In the genomic region with DNA sequence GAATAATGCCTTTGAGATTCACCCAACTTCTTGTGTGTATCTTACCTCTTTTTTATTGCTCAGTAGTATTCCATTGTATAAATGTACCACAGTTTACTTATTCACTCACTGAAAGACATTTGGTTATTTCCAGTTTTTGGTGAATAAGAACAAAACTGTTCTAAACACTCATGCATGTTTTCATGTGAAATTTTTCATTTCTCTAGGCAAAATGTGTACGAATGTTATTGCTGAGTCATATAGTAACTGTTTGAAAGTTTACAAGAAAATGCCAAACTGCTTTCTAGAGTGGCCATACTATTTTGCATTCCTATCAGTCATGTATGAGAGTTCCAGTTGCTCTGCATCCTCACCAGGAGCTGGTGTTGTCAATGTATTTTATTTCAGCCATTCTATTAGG, we compare ENCODE assay signal across 21 cellular contexts. TPM values are rescaled to one million over a fixed set of nuclear protein-coding genes. Genes with fewer than 3 reads are reported as not detected.
DNase-seq lines count a peak whose midpoint lies in the region; ATAC-seq and TF ChIP-seq lines count a peak whose summit lies in the region.
"Had no signal": no experiment of that assay in that cellular context is flagged by ENCODE, and none has a peak within 500 bp of the region (broad histone marks: within the 10 kb centered on the region; RNA-seq: fewer than 3 reads in every experiment).

No MANE protein-coding gene starts in this region.

- POLR2A ChIA-PET in activated CD4-positive, alpha-beta T cell treated with anti-CD3 and anti-CD28 coated beads for 36 hours (lab: Charles Lee), result no interaction called here

- H3K9me3 Mint-ChIP-seq in activated CD4-positive, alpha-beta T cell treated with anti-CD3 and anti-CD28 coated beads for 36 hours (ENCODE audit: low read depth), result peaks cover 3% of the 10 kb centered on the region
- H3K9me3 Mint-ChIP-seq in HFFc6, result no peaks in the 10 kb centered on the region
- H3K9me3 Mint-ChIP-seq: CD8-positive, alpha-beta T cell; GM23338; IgD-negative memory B cell had no signal

- peaks cover 7% of the 10 kb centered on the region for H3K36me3 Mint-ChIP-seq in activated CD4-positive, alpha-beta T cell treated with anti-CD3 and anti-CD28 coated beads for 36 hours (ENCODE audit: low read depth)
- peaks cover 7% of the 10 kb centered on the region for H3K36me3 Mint-ChIP-seq in HFFc6 (ENCODE audit: low read depth)

- H3K27ac Mint-ChIP-seq in activated CD4-positive, alpha-beta T cell treated with anti-CD3 and anti-CD28 coated beads for 36 hours, result no peak overlapping the region
- no peak overlapping the region for H3K27ac Mint-ChIP-seq in HFFc6
- H3K27ac Mint-ChIP-seq: CD8-positive, alpha-beta T cell; GM23338; IgD-negative memory B cell had no signal

- CTCF ChIA-PET in activated CD4-positive, alpha-beta T cell treated with anti-CD3 and anti-CD28 coated beads for 36 hours (lab: Charles Lee), result no interaction called here

- no peak overlapping the region for H3K4me3 Mint-ChIP-seq in activated CD4-positive, alpha-beta T cell treated with anti-CD3 and anti-CD28 coated beads for 36 hours
- H3K4me3 Mint-ChIP-seq in HFFc6, result no peak overlapping the region
- H3K4me3 Mint-ChIP-seq: CD8-positive, alpha-beta T cell; GM23338; IgD-negative memory B cell had no signal

- TF ChIP-seq CTCF in HFFc6 (IDR thresholded peaks at IDR 0.05), result no peak

- H3K27me3 Mint-ChIP-seq in activated CD4-positive, alpha-beta T cell treated with anti-CD3 and anti-CD28 coated beads for 36 hours, result no peaks in the 10 kb centered on the region
- peaks cover 2% of the 10 kb centered on the region; the same call in 1 of the 2 replicates for H3K27me3 Mint-ChIP-seq in HFFc6 (ENCODE audit: insufficient read depth)
- H3K27me3 Mint-ChIP-seq: IgD-negative memory B cell had no signal

- DNase-seq in activated CD4-positive, alpha-beta T cell treated with anti-CD3 and anti-CD28 coated beads for 36 hours, result no peak
- no peak for DNase-seq in activated CD4-positive, alpha-beta T cell treated with anti-CD3 and anti-CD28 coated beads for 1 hour
- DNase-seq in EL, result peak; percentile 6
- DNase-seq in HFFc6, result peak; percentile 12
- DNase-seq in fibroblast of peridontal ligament (ENCODE audit: extremely low read depth), result peak; percentile 9
- no peak for DNase-seq in SKM-1 treated with dmso at 0.1 percent for 144 hours (lab: John Stamatoyannopoulos, UW; ENCODE audit: unreplicated experiment)
- DNase-seq in cerebellar nuclear complex (lab: John Stamatoyannopoulos, UW), result no peak
- DNase-seq: AML-193; C1 segment of cervical spinal cord; CD8-positive, alpha-beta T cell; GF-D8; Kasumi-1; NCI-H1694; NCI-H2081; NCI-H2171 treated with DMSO at 0.1 percent for 48 hours; NCI-H526 treated with DMSO at 0.1 percent for 48 hours; OCI-M1; SJCRH30 had no signal

- peak; percentile 60 for ATAC-seq in activated CD4-positive, alpha-beta T cell treated with anti-CD3 and anti-CD28 coated beads for 36 hours
- ATAC-seq in GM19035 (IDR thresholded peaks at IDR 0.05; ENCODE audit: unreplicated experiment), result no peak
- ATAC-seq: CD8-positive, alpha-beta T cell; GM23338 had no signal

- intact Hi-C loops in activated CD4-positive, alpha-beta T cell treated with anti-CD3 and anti-CD28 coated beads for 36 hours (cut with DNase I, micrococcal nuclease), result no loop called here

- H3K4me1 Mint-ChIP-seq in activated CD4-positive, alpha-beta T cell treated with anti-CD3 and anti-CD28 coated beads for 36 hours, result peaks cover 12% of the 10 kb centered on the region
- no peaks in the 10 kb centered on the region for H3K4me1 Mint-ChIP-seq in HFFc6 (ENCODE audit: low read depth)
- H3K4me1 Mint-ChIP-seq: GM23338 had no signal

RNA-seq across cellular contexts. Expression of a gene that starts 8.8 kb away (rescaled TPM):
- total RNA-seq in activated CD4-positive, alpha-beta T cell treated with anti-CD3 and anti-CD28 coated beads for 36 hours, result 10 to 100 TPM; 28.5 to 35.4 TPM
- 10 to 100 TPM; 12.3 to 17.5 (median 15.2) TPM for total RNA-seq in HFFc6 (2021; fragmentation: NEBNext Ultra II Directional; extraction: Animal tissue kit (Norgen Biotek cat#: 25700))

RNA-seq across cellular contexts. Expression of a gene that starts 54.9 kb away (rescaled TPM):
- 1 to 10 TPM; 3.2 to 3.7 TPM for total RNA-seq in activated CD4-positive, alpha-beta T cell treated with anti-CD3 and anti-CD28 coated beads for 36 hours
- total RNA-seq in HFFc6 (2021; fragmentation: NEBNext Ultra II Directional; extraction: Animal tissue kit (Norgen Biotek cat#: 25700)), result 1 to 10 TPM in 1 of 6 experiments, under 1 TPM in 5; 0.31 to 1.6 (median 0.69) TPM

RNA-seq across cellular contexts. Expression of a gene that starts 55.1 kb away (rescaled TPM):
- total RNA-seq in activated CD4-positive, alpha-beta T cell treated with anti-CD3 and anti-CD28 coated beads for 36 hours, result 10 to 100 TPM; 53.6 to 60.9 TPM
- 10 to 100 TPM; 32.7 to 42.2 (median 36.3) TPM for total RNA-seq in HFFc6 (2021; fragmentation: NEBNext Ultra II Directional; extraction: Animal tissue kit (Norgen Biotek cat#: 25700))

Comparison
In these comparisons a context has a peak if more than half of its experiments do, and no peak if none do; other contexts are left out.
1. DNase-seq: peak in EL (single experiment), HFFc6 (single experiment) and fibroblast of peridontal ligament (single experiment); none in activated CD4-positive, alpha-beta T cell treated with anti-CD3 and anti-CD28 coated beads for 36 hours (single experiment), activated CD4-positive, alpha-beta T cell treated with anti-CD3 and anti-CD28 coated beads for 1 hour (single experiment), SKM-1 treated with dmso at 0.1 percent for 144 hours (single experiment) and cerebellar nuclear complex (0 of 2).